Comparison of ENCODE assay signal across 8 cellular contexts in genomic region chr11:83836883-83837654, GRCh38.
DNase-seq lines count a peak whose midpoint lies in the region; ATAC-seq and TF ChIP-seq lines count a peak whose summit lies in the region.

No MANE protein-coding gene starts in this region.

- ATAC-seq in GM21529 (IDR thresholded peaks at IDR 0.05; ENCODE audit: unreplicated experiment) (peak; percentile 90), lower lobe of right lung (peak; percentile 78 to 84)

- H2AFZ ChIP-seq in PC-9 = no peak overlapping the region

- H3K4me3 ChIP-seq in PC-9 (no peak overlapping the region), lower lobe of right lung (no peak overlapping the region)

- H3K9me2 ChIP-seq in PC-9 (ENCODE audit: insufficient read depth) = no peaks in the 10 kb centered on the region

- H3K4me2 ChIP-seq in PC-9 = no peak overlapping the region

- no peaks in the 10 kb centered on the region for H4K20me1 ChIP-seq in PC-9 (ENCODE audit: insufficient read depth)

- H3K4me1 ChIP-seq in PC-9 (replicated peaks; ENCODE audit: insufficient read depth) = no peaks in the 10 kb centered on the region
- no peaks in the 10 kb centered on the region for H3K4me1 ChIP-seq in lower lobe of right lung

- no peak overlapping the region for H3K27ac ChIP-seq in PC-9
- no peak overlapping the region for H3K27ac ChIP-seq in lower lobe of right lung

- no peaks in the 10 kb centered on the region for H3K9me3 ChIP-seq in PC-9 (ENCODE audit: insufficient read depth, low read depth)
- no peaks in the 10 kb centered on the region for H3K9me3 ChIP-seq in lower lobe of right lung

- TF ChIP-seq CTCF in PC-9 (conservative IDR thresholded peaks at IDR 0.05) (peak; percentile 81), lower lobe of right lung (IDR thresholded peaks at IDR 0.05) (peak; percentile 65)

- H3K36me3 ChIP-seq in PC-9 (ENCODE audit: low read depth) (no peaks in the 10 kb centered on the region), lower lobe of right lung (no peaks in the 10 kb centered on the region)

- DNase-seq in activated CD8-positive, alpha-beta memory T cell treated with anti-CD3 and anti-CD28 coated beads, Interleukin-2, amount 50 U/mL, for 48 hours = peak; percentile 49
- no peak for DNase-seq in activated CD8-positive, alpha-beta memory T cell treated with anti-CD3 and anti-CD28 coated beads, Interleukin-2, amount 50 U/mL, for 4 hours
- peak; percentile 51 for DNase-seq in HPDE6-E6E7 (ENCODE audit: extremely low spot score)
- peak in 1 of 2 experiments; percentile 26 for DNase-seq in PC-9
- DNase-seq in dermis blood vessel endothelial cell = peak; percentile 54
- no peak for DNase-seq in lower lobe of right lung
- DNase-seq in middle frontal gyrus (ENCODE audit: extremely low spot score, low spot score) = no peak

- BruUV-seq in PC-9 (replicated peaks; lab: Mats Ljungman, UMichigan) = no TSS peak

- no peaks in the 10 kb centered on the region for H3F3A ChIP-seq in PC-9 (ENCODE audit: insufficient read depth, low read depth)

- CTCF ChIA-PET in PC-9 (lab: Charles Lee) = interaction anchor here (0.6 to 1.5 kb wide), 3 partner anchors 297 to 721 kb away, joined by 3 to 6 read pairs (median 4); no protein-coding TSS in a partner anchor

- no peaks in the 10 kb centered on the region; the same call in 1 of the 2 replicates for H3K27me3 ChIP-seq in PC-9 (ENCODE audit: insufficient read depth, low read depth)
- no peaks in the 10 kb centered on the region for H3K27me3 ChIP-seq in lower lobe of right lung (ENCODE audit: low read depth)

- POLR2A ChIA-PET in PC-9 (lab: Charles Lee; ENCODE audit: unreplicated experiment) = no interaction called here

- no peaks in the 10 kb centered on the region for H3K79me2 ChIP-seq in PC-9 (ENCODE audit: low read depth)

- intact Hi-C loops in PC-9 (cut with micrococcal nuclease; ENCODE audit: unreplicated experiment) (loop anchor here (2.0 to 10.0 kb wide), 3 partner anchors 545 to 728 kb away; no protein-coding TSS in a partner anchor), lower lobe of right lung (cut with DNase I) (no loop called here)

Comparison
In these comparisons a context has a peak if more than half of its experiments do, and no peak if none do; other contexts are left out.
1. DNase-seq: peak in activated CD8-positive, alpha-beta memory T cell treated with anti-CD3 and anti-CD28 coated beads, Interleukin-2, amount 50 U/mL, for 48 hours (single experiment), HPDE6-E6E7 (single experiment) and dermis blood vessel endothelial cell (single experiment); none in activated CD8-positive, alpha-beta memory T cell treated with anti-CD3 and anti-CD28 coated beads, Interleukin-2, amount 50 U/mL, for 4 hours (single experiment), lower lobe of right lung (single experiment) and middle frontal gyrus (single experiment).